Comparison of ENCODE assay signal across 3 cellular contexts in genomic region chr10:36116751-36117150, GRCh38.
TF ChIP-seq lines count a peak whose summit lies in the region.

No MANE protein-coding gene starts in this region.

TF ChIP-seq in SK-N-SH, 30 proteins besides CTCF, POLR2A, EP300 and RAD21:
- no peak for TF ChIP-seq ZBTB33 (IDR thresholded peaks at IDR 0.05; ENCODE audit: borderline replicate concordance, low read depth)
- no peak for TF ChIP-seq ELF1 (IDR thresholded peaks at IDR 0.05)
- no peak for TF ChIP-seq FOXJ3 (CRISPR knock-in tag; IDR thresholded peaks at IDR 0.05)
- no peak for TF ChIP-seq CHD2 (IDR thresholded peaks at IDR 0.05; ENCODE audit: low read length, partially characterized antibody)
- no peak for TF ChIP-seq RXRA (IDR thresholded peaks at IDR 0.05; ENCODE audit: borderline replicate concordance, low read depth)
- no peak for TF ChIP-seq FOSL2 (IDR thresholded peaks at IDR 0.05; ENCODE audit: borderline replicate concordance, low read depth)
- TF ChIP-seq MEF2A (IDR thresholded peaks at IDR 0.05; ENCODE audit: borderline replicate concordance, low read depth), result no peak
- TF ChIP-seq RCOR1 (IDR thresholded peaks at IDR 0.05; ENCODE audit: low read length), result no peak
- no peak for TF ChIP-seq FOXM1 (IDR thresholded peaks at IDR 0.05; ENCODE audit: low read depth)
- no peak for TF ChIP-seq POLR2AphosphoS5 (IDR thresholded peaks at IDR 0.05; ENCODE audit: low read depth, low read length)
- no peak for TF ChIP-seq REST (IDR thresholded peaks at IDR 0.05; ENCODE audit: low read depth, low read length)
- no peak for TF ChIP-seq NRF1 (IDR thresholded peaks at IDR 0.05; ENCODE audit: low read depth, low read length)
TF ChIP-seq in SK-N-SH: peak in this region for 0.

TF ChIP-seq in SK-N-SH treated with all-trans-retinoic acid at 6 μM for 48 hours, 23 proteins besides CTCF, POLR2A, EP300 and RAD21:
- TF ChIP-seq TSHZ2 (CRISPR knock-in tag; IDR thresholded peaks at IDR 0.05) (no peak), GLIS3 (CRISPR knock-in tag; IDR thresholded peaks at IDR 0.05) (no peak), CSDC2 (CRISPR knock-in tag; IDR thresholded peaks at IDR 0.05) (no peak)

TF ChIP-seq in H1, 55 proteins besides CTCF, POLR2A, EP300 and RAD21:
- TF ChIP-seq CBX8 (IDR thresholded peaks at IDR 0.05; ENCODE audit: borderline replicate concordance, low read depth, low read length) (no peak), CBX5 (IDR thresholded peaks at IDR 0.05; ENCODE audit: low read depth, low read length) (no peak), YY1 (IDR thresholded peaks at IDR 0.05; ENCODE audit: low read depth, low read length) (no peak), SP2 (IDR thresholded peaks at IDR 0.05; ENCODE audit: low read length) (no peak), FOSL1 (IDR thresholded peaks at IDR 0.05; ENCODE audit: insufficient read depth, low read depth, low read length) (no peak), POLR2AphosphoS5 (IDR thresholded peaks at IDR 0.05; ENCODE audit: low read depth, low read length) (no peak), CTBP2 (IDR thresholded peaks at IDR 0.05; ENCODE audit: borderline replicate concordance, insufficient read depth, insufficient read length, low read length) (no peak), ATF3 (IDR thresholded peaks at IDR 0.05; ENCODE audit: insufficient read depth, low read depth, low read length) (no peak), CHD1 (IDR thresholded peaks at IDR 0.05; ENCODE audit: low read depth, low read length) (no peak), CHD7 (IDR thresholded peaks at IDR 0.05; ENCODE audit: insufficient replicate concordance, low read length) (no peak), MAFK (IDR thresholded peaks at IDR 0.05; ENCODE audit: low read depth, low read length) (no peak), KDM1A (IDR thresholded peaks at IDR 0.05; ENCODE audit: borderline replicate concordance, low read length) (no peak), GABPA (IDR thresholded peaks at IDR 0.05; ENCODE audit: borderline replicate concordance, insufficient read depth, low read length) (no peak), KDM5A (IDR thresholded peaks at IDR 0.05; ENCODE audit: low read length) (no peak), SP4 (IDR thresholded peaks at IDR 0.05; ENCODE audit: low read length) (no peak), RBBP5 (IDR thresholded peaks at IDR 0.05; ENCODE audit: borderline replicate concordance, low read depth, low read length) (no peak), BACH1 (IDR thresholded peaks at IDR 0.05; ENCODE audit: low read length) (no peak), HDAC2 (IDR thresholded peaks at IDR 0.05; ENCODE audit: borderline replicate concordance in 1 of 2, low read depth in 2 of 2, low read length in 2 of 2) (no peak), CEBPB (IDR thresholded peaks at IDR 0.05; ENCODE audit: low read depth, low read length) (no peak)
TF ChIP-seq in H1: peak in this region for 0.
